Comparison of ENCODE assay signal across 16 cellular contexts in the genomic region with DNA sequence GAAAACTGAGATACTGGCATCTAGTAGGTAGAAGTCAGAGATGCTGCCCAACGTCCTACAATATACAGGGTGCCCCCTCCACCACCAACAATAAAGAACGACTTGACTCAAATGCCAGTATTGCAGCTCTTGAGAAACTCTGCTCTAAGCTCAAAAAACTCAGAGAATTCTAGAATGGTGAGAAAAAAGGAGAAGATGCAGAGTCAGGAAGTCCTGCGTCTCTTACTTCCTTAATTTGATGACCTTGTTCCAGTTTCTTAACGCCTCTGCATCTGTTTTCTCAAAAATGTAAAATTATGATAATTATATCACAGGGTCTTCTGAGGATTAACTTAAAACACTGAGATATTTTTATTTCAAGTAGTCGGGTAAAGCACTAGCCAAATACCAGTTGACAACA. TPM values are rescaled to one million over a fixed set of nuclear protein-coding genes. Genes with fewer than 3 reads are reported as not detected.
DNase-seq lines count a peak whose midpoint lies in the region; ATAC-seq and TF ChIP-seq lines count a peak whose summit lies in the region.
"Had no signal": no experiment of that assay in that cellular context is flagged by ENCODE, and none has a peak within 500 bp of the region (broad histone marks: within the 10 kb centered on the region; RNA-seq: fewer than 3 reads in every experiment).

No MANE protein-coding gene starts in this region.

- H3K4me1 ChIP-seq in left ventricle myocardium inferior (peaks cover 45% of the 10 kb centered on the region), colonic mucosa (peaks cover 4% of the 10 kb centered on the region), upper lobe of right lung (peaks cover 17% of the 10 kb centered on the region)

- peak overlapping the region; percentile 9 for H3K27ac ChIP-seq in left ventricle myocardium inferior (replicated peaks)
- peak overlapping the region; percentile 31 for H3K27ac ChIP-seq in colonic mucosa
- peak overlapping the region; percentile 25 for H3K27ac ChIP-seq in upper lobe of right lung
- H3K27ac ChIP-seq: WERI-Rb-1 had no signal

- H3K9me3 ChIP-seq in left ventricle myocardium inferior (replicated peaks) = no peaks in the 10 kb centered on the region
- H3K9me3 ChIP-seq in colonic mucosa = no peaks in the 10 kb centered on the region
- no peaks in the 10 kb centered on the region for H3K9me3 ChIP-seq in upper lobe of right lung
- H3K9me3 ChIP-seq: esophagus squamous epithelium, tibial nerve had no signal

- no peak overlapping the region for H3K4me3 Mint-ChIP-seq in activated T-helper 1 cell treated with anti-CD3 and anti-CD28 coated beads, Interleukin-12 subunit alpha, Interleukin-12 subunit beta, Interleukin-2, Interleukin-4 antibody, amounts not matched to agents 30 ng/mL and 10 ng/mL and 1 ng/mL, durations not matched to agents 14 hours and 24 hours and 36 hours
- H3K4me3 Mint-ChIP-seq: activated naive CD8-positive, alpha-beta T cell had no signal

- H3K4me3 ChIP-seq in left ventricle myocardium inferior = no peak overlapping the region
- H3K4me3 ChIP-seq in colonic mucosa = no peak overlapping the region
- peak overlapping the region; percentile 14 for H3K4me3 ChIP-seq in upper lobe of right lung
- H3K4me3 ChIP-seq: esophagus squamous epithelium, tibial nerve had no signal

- no peak overlapping the region for H3K9ac ChIP-seq in colonic mucosa (ENCODE audit: low read depth in 2 of 2, low read length in 2 of 2)

- H3K27me3 Mint-ChIP-seq in activated T-helper 1 cell treated with anti-CD3 and anti-CD28 coated beads, Interleukin-12 subunit alpha, Interleukin-12 subunit beta, Interleukin-2, Interleukin-4 antibody, amounts not matched to agents 30 ng/mL and 10 ng/mL and 1 ng/mL, durations not matched to agents 14 hours and 24 hours and 36 hours (ENCODE audit: insufficient read depth) = peaks cover 8% of the 10 kb centered on the region

- H3K36me3 ChIP-seq in left ventricle myocardium inferior (peaks cover 17% of the 10 kb centered on the region), colonic mucosa (no peaks in the 10 kb centered on the region), upper lobe of right lung (peaks cover 18% of the 10 kb centered on the region)
- H3K36me3 ChIP-seq: WERI-Rb-1 had no signal

- intact Hi-C loops in left ventricle myocardium inferior (cut with micrococcal nuclease) (no loop called here), Right ventricle myocardium superior (cut with DNase I) (no loop called here), colonic mucosa (cut with DNase I) (no loop called here), upper lobe of right lung (cut with DNase I) (no loop called here)
- intact Hi-C loops in activated T-helper 1 cell treated with anti-CD3 and anti-CD28 coated beads, Interleukin-12 subunit alpha, Interleukin-12 subunit beta, Interleukin-2, Interleukin-4 antibody, amounts not matched to agents 30 ng/mL and 10 ng/mL and 1 ng/mL, durations not matched to agents 14 hours and 24 hours and 36 hours (cut with micrococcal nuclease) = loop anchor here (2.0 to 5.0 kb wide), 4 partner anchors 311 to 1991 kb away; partner anchors contain the start of genes COX4I1, EMC8, KIAA0513 and MBTPS1

- H3K4me1 Mint-ChIP-seq in activated T-helper 1 cell treated with anti-CD3 and anti-CD28 coated beads, Interleukin-12 subunit alpha, Interleukin-12 subunit beta, Interleukin-2, Interleukin-4 antibody, amounts not matched to agents 30 ng/mL and 10 ng/mL and 1 ng/mL, durations not matched to agents 14 hours and 24 hours and 36 hours (ENCODE audit: low read depth) = peaks cover 23% of the 10 kb centered on the region

- H3K27me3 ChIP-seq in left ventricle myocardium inferior (ENCODE audit: low read depth) (no peaks in the 10 kb centered on the region), colonic mucosa (no peaks in the 10 kb centered on the region), upper lobe of right lung (no peaks in the 10 kb centered on the region)
- H3K27me3 ChIP-seq: esophagus squamous epithelium, tibial nerve had no signal

- no peak for TF ChIP-seq CTCF in left ventricle myocardium inferior (IDR thresholded peaks at IDR 0.05; ENCODE audit: borderline replicate concordance)
- no peak for TF ChIP-seq CTCF in colonic mucosa (IDR thresholded peaks at IDR 0.05)
- TF ChIP-seq CTCF in upper lobe of right lung (IDR thresholded peaks at IDR 0.05) = no peak

- peaks cover 12% of the 10 kb centered on the region for H3K36me3 Mint-ChIP-seq in activated T-helper 1 cell treated with anti-CD3 and anti-CD28 coated beads, Interleukin-12 subunit alpha, Interleukin-12 subunit beta, Interleukin-2, Interleukin-4 antibody, amounts not matched to agents 30 ng/mL and 10 ng/mL and 1 ng/mL, durations not matched to agents 14 hours and 24 hours and 36 hours (ENCODE audit: low read depth)

- H3K27ac Mint-ChIP-seq in activated T-helper 1 cell treated with anti-CD3 and anti-CD28 coated beads, Interleukin-12 subunit alpha, Interleukin-12 subunit beta, Interleukin-2, Interleukin-4 antibody, amounts not matched to agents 30 ng/mL and 10 ng/mL and 1 ng/mL, durations not matched to agents 14 hours and 24 hours and 36 hours = no peak overlapping the region
- H3K27ac Mint-ChIP-seq: activated naive CD8-positive, alpha-beta T cell had no signal

- no peak for DNase-seq in left ventricle myocardium inferior
- DNase-seq in Right ventricle myocardium superior = no peak
- DNase-seq in NOMO-1 treated with dmso at 0.1 percent for 144 hours (lab: John Stamatoyannopoulos, UW; ENCODE audit: unreplicated experiment) = peak; percentile 75
- no peak for DNase-seq in colonic mucosa
- DNase-seq in upper lobe of right lung = no peak
- no peak for DNase-seq in HT-29 (ENCODE audit: low spot score)
- DNase-seq in activated T-helper 1 cell treated with anti-CD3 and anti-CD28 coated beads, Interleukin-12 subunit alpha, Interleukin-12 subunit beta, Interleukin-2, Interleukin-4 antibody, amounts not matched to agents 30 ng/mL and 10 ng/mL and 1 ng/mL, durations not matched to agents 14 hours and 24 hours and 36 hours (ENCODE audit: low spot score) = no peak
- DNase-seq: DMS 273 treated with DMSO at 0.1 percent for 48 hours, esophagus squamous epithelium, hypothalamus, NCI-H1436 treated with DMSO at 0.1 percent for 48 hours, WERI-Rb-1 had no signal

- no peaks in the 10 kb centered on the region for H3K9me3 Mint-ChIP-seq in activated T-helper 1 cell treated with anti-CD3 and anti-CD28 coated beads, Interleukin-12 subunit alpha, Interleukin-12 subunit beta, Interleukin-2, Interleukin-4 antibody, amounts not matched to agents 30 ng/mL and 10 ng/mL and 1 ng/mL, durations not matched to agents 14 hours and 24 hours and 36 hours

- ATAC-seq in Right ventricle myocardium superior (ENCODE audit: poor library complexity) (no peak), upper lobe of right lung (no peak), GM19328 (IDR thresholded peaks at IDR 0.05; ENCODE audit: unreplicated experiment) (no peak)
- ATAC-seq: Right ventricle myocardium inferior had no signal

RNA-seq across cellular contexts. Expression of gene HSBP1, which starts 1.7 kb away (rescaled TPM):
- 175 TPM for total RNA-seq in left ventricle myocardium inferior
- 175 TPM for total RNA-seq in Right ventricle myocardium superior
- total RNA-seq in colonic mucosa = 100 to 1,000 TPM; 112 to 134 TPM
- 86.2 TPM for total RNA-seq in upper lobe of right lung
- total RNA-seq in HT-29 (2014; rRNA removed; shearing (Covaris generic)) = 168 and 174 TPM in 2 replicates
- total RNA-seq in activated T-helper 1 cell treated with anti-CD3 and anti-CD28 coated beads, Interleukin-12 subunit alpha, Interleukin-12 subunit beta, Interleukin-2, Interleukin-4 antibody, amounts not matched to agents 30 ng/mL and 10 ng/mL and 1 ng/mL, durations not matched to agents 14 hours and 24 hours and 36 hours = 112 and 115 TPM in 2 replicates
